8 cellular contexts compared by ENCODE assay signal in the genomic region with DNA sequence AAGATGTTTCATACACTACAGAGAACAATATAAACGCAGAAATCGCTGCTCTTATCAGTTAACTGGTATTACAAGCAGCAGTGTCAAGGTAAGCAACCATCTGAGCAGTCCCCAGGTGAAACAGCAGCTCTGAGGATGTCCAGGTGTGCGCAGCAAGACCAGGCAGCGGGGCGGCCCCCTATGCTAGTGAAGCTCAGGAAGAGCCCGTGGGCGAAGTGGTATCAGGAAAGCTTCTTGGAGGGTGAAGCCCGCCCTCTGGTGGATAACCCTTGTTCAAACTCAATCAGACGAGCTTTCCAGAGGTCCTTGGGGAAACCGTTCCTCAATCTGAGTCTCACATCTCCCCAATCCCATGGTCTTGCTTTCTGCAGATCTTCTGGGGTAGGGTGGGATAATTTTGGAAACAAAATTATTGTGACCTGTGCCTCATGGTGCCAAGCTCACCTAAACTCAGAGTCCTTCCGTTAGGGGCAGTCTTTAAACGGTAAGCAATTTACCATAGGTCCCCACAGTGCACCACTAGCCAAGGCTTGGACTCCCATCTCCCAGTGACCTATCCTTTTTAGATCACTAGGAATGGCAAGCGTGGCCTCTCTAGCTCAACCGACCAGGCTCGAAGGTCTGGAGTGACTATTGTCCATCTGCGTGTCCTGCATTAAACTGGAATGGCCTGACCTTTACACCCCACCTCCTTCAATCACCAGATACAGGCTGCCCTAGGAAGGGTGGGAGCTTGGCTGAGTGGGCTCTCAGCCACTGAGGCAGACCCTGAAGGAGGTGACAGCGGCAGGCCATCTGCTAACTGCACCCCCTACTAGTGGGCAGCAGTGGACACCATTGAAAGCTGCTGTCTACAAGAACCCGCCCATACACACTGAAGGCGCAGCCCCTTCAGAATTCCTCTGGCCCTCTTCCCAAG. TPM values are rescaled to one million over a fixed set of nuclear protein-coding genes. Genes with fewer than 3 reads are reported as not detected.
DNase-seq lines count a peak whose midpoint lies in the region; ATAC-seq and TF ChIP-seq lines count a peak whose summit lies in the region.

No MANE protein-coding gene starts in this region.

- H3K4me3 ChIP-seq in GM12875 (ENCODE audit: low read depth, low read length): no peak overlapping the region
- no peak overlapping the region for H3K4me3 ChIP-seq in heart left ventricle

- intact Hi-C loops in heart left ventricle (cut with DNase I): loop anchor here (1.0 to 5.0 kb wide), 7 partner anchors 38 to 110 kb away; no protein-coding TSS in a partner anchor

- DNase-seq in NCI-H1436 treated with DMSO at 0.1 percent for 48 hours (lab: John Stamatoyannopoulos, UW) (peak; percentile 50), T follicular helper cell (ENCODE audit: low read depth) (peak; percentile 65), heart left ventricle (peak; percentile 77 to 83 (median 80)), pulmonary artery endothelial cell (ENCODE audit: low read depth, low spot score) (peak; percentile 45)
- DNase-seq in activated naive CD8-positive, alpha-beta T cell treated with anti-CD3 and anti-CD28 coated beads, Interleukin-2, amount 50 U/mL, for 16 hours (ENCODE audit: low read depth, low spot score): peak; percentile 29

- no peaks in the 10 kb centered on the region for H3K27me3 ChIP-seq in heart left ventricle

- TF ChIP-seq POLR2A in heart left ventricle (IDR thresholded peaks at IDR 0.05): no peak

- ATAC-seq in heart left ventricle (peak; percentile 82 to 96 (median 94)), HG03135 (IDR thresholded peaks at IDR 0.05; ENCODE audit: unreplicated experiment) (no peak), GM21528 (IDR thresholded peaks at IDR 0.05; ENCODE audit: low FRiP score, unreplicated experiment) (no peak)

- 27 to 31% (median 30%) methylated on average over 17 to 19 of the region's 19 CpGs for WGBS in heart left ventricle, 4 donors

- H3K36me3 ChIP-seq in heart left ventricle: no peaks in the 10 kb centered on the region

- peaks cover 0 to 10% (median 0%) of the 10 kb centered on the region in 12 donors for H3K4me1 ChIP-seq in heart left ventricle

- no peaks in the 10 kb centered on the region for H3K9me3 ChIP-seq in heart left ventricle

- TF ChIP-seq CTCF in GM12875 (IDR thresholded peaks at IDR 0.05; ENCODE audit: borderline replicate concordance, insufficient read depth, low read depth, low read length) (peak; percentile 54; the same call in 1 of the 2 replicates), heart left ventricle (IDR thresholded peaks at IDR 0.05) (peak; percentile 71 to 89 (median 80))

- H3K27ac ChIP-seq in heart left ventricle: no peak overlapping the region

RNA-seq across cellular contexts. Expression of a gene that starts 13.6 kb away (rescaled TPM):
- 1 to 10 TPM; 2.5 to 6.5 (median 3.2) TPM for total RNA-seq in heart left ventricle
- polyA plus RNA-seq in heart left ventricle: 1 to 10 TPM; 2.2 to 3.7 TPM
- total RNA-seq in pulmonary artery endothelial cell: 0.67 and 1.3 TPM in 2 replicates

RNA-seq across cellular contexts. Expression of a gene that starts 23.5 kb away (rescaled TPM):
- total RNA-seq in heart left ventricle: not detected
- polyA plus RNA-seq in heart left ventricle: not detected
- not detected in 2 replicates for total RNA-seq in pulmonary artery endothelial cell

RNA-seq across cellular contexts. Expression of a gene that starts 24.4 kb away (rescaled TPM):
- 10 to 100 TPM; 13.7 to 36.8 (median 21.0) TPM for total RNA-seq in heart left ventricle
- polyA plus RNA-seq in heart left ventricle: 100 to 1,000 TPM in 1 of 2 donors, 10 to 100 TPM in 1; 43.1 to 147 TPM
- 32.4 and 43.9 TPM in 2 replicates for total RNA-seq in pulmonary artery endothelial cell

RNA-seq across cellular contexts. Expression of a gene that starts 26.3 kb away (rescaled TPM):
- total RNA-seq in heart left ventricle (not detected), pulmonary artery endothelial cell (not detected in 2 replicates)
- not detected for polyA plus RNA-seq in heart left ventricle

RNA-seq across cellular contexts. Expression of a gene that starts 32.0 kb away (rescaled TPM):
- total RNA-seq in heart left ventricle (1 to 10 TPM in 7 of 9 donors, under 1 TPM in 1, not detected in 1; 0.60 to 3.4 (median 1.4) TPM), pulmonary artery endothelial cell (not detected in 2 replicates)
- 1 to 10 TPM in 1 of 2 donors, under 1 TPM in 1; 0.80 to 1.6 TPM for polyA plus RNA-seq in heart left ventricle

Comparison
In these comparisons a context has a peak if more than half of its experiments do, and no peak if none do; other contexts are left out.
1. DNase-seq: peak in every context shown above with its lines; median percentile 80 in heart left ventricle; 65 in T follicular helper cell; 50 in NCI-H1436 treated with DMSO at 0.1 percent for 48 hours; 45 in pulmonary artery endothelial cell; 29 in activated naive CD8-positive, alpha-beta T cell treated with anti-CD3 and anti-CD28 coated beads, Interleukin-2, amount 50 U/mL, for 16 hours.
2. ATAC-seq: peak in heart left ventricle (4 of 4); none in HG03135 (single experiment) and GM21528 (single experiment).